Comparison of ENCODE assay signal across 16 cellular contexts in the genomic region with DNA sequence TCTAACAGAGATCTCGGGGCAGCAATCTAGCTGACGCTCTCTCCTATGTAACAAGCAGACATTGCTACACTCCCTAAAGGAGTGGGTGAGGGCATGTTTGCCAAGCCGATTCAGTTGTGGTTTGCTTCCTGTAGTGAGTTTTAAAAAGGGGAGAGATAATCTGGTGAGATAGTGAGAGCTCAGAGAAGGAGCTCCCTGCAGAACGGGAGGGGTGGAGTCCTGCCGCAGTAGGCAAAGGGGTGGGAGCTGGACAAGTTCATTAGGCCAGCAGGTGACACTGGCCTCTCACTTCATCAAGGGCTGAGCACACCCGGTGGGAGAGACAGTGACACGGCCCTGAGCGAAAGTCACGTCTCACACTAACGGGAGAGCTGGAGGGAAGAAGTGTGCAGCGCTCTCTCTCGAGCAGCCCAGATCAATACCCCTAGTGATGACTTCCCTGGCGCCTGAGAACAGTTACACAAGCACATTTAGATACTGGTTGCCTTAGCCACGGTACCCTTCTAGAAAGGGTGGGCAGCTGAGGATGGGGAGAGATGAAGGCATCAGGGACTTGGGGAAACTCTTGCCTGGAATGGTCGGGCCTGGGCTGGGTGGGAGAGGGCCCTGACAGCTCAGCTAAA.
"Had no signal": no experiment of that assay in that cellular context is flagged by ENCODE, and none has a peak within 500 bp of the region (broad histone marks: within the 10 kb centered on the region; RNA-seq: fewer than 3 reads in every experiment).

No MANE protein-coding gene starts in this region.

- H3K27me3 ChIP-seq: gastroesophageal sphincter, sigmoid colon, transverse colon had no signal

- DNase-seq: activated CD4-positive, alpha-beta T cell treated with anti-CD3 and anti-CD28 coated beads for 1 hour; activated CD4-positive, alpha-beta T cell treated with anti-CD3 and anti-CD28 coated beads, Interleukin-2, amount 50 U/mL, for 1 hour; activated CD8-positive, alpha-beta T cell treated with anti-CD3 and anti-CD28 coated beads, Interleukin-2, amount 10 ng/mL, durations not matched to agents 7 days and 5 days; activated gamma-delta T cell treated with Interleukin-2 at 50 U/mL for 16 hours; activated T-cell treated with anti-CD3 and anti-CD28 coated beads, Interleukin-2, amount 50 U/mL, for 1 hour; mesenchymal stem cell; naive B cell; retina; sigmoid colon; stimulated activated CD4-positive, alpha-beta T cell treated with anti-CD3 and anti-CD28 coated beads, Interleukin-15, amount 100 ng/mL, for 24 hours; transverse colon had no signal

- H3K4me1 ChIP-seq: sigmoid colon, transverse colon had no signal

- H3K27ac ChIP-seq: coronary artery, epithelial cell of prostate, gastroesophageal sphincter, sigmoid colon, transverse colon had no signal

- H3K36me3 ChIP-seq: transverse colon had no signal

- H3K9me3 ChIP-seq: gastroesophageal sphincter, sigmoid colon, transverse colon had no signal

- H3K4me3 ChIP-seq: coronary artery, gastroesophageal sphincter, sigmoid colon, smooth muscle cell, transverse colon had no signal

- ATAC-seq: activated CD8-positive, alpha-beta T cell treated with anti-CD3 and anti-CD28 coated beads, Interleukin-2, amount 10 ng/mL, durations not matched to agents 7 days and 5 days; gastroesophageal sphincter; stimulated activated memory B cell treated with anti-CD40 and anti-IgM and Interleukin-4, amounts not matched to agents 10 μg/mL and 1 μg/mL and 100 μg/mL, for 72 hours had no signal
